9 cellular contexts compared by ENCODE assay signal in genomic region chr2:30448308-30448707, GRCh38. TPM values are rescaled to one million over a fixed set of nuclear protein-coding genes. Genes with fewer than 3 reads are reported as not detected.
DNase-seq lines count a peak whose midpoint lies in the region; ATAC-seq and TF ChIP-seq lines count a peak whose summit lies in the region.
"Had no signal": no experiment of that assay in that cellular context is flagged by ENCODE, and none has a peak within 500 bp of the region (broad histone marks: within the 10 kb centered on the region; RNA-seq: fewer than 3 reads in every experiment).

No MANE protein-coding gene starts in this region.

- peaks cover 31% of the 10 kb centered on the region; the same call in 1 of the 2 replicates for H3K79me2 ChIP-seq in KMS-11 (ENCODE audit: insufficient read depth, low read depth)
- H3K79me2 ChIP-seq in mammary epithelial cell (ENCODE audit: insufficient read depth, low read length) = peaks cover 54% of the 10 kb centered on the region

- H3K4me2 ChIP-seq in KMS-11 (peak overlapping the region; percentile 56), mammary epithelial cell (ENCODE audit: insufficient read depth, low read depth, low read length) (peak overlapping the region; percentile 97)

- H3K27ac ChIP-seq in CD4-positive, CD25-positive, alpha-beta regulatory T cell (ENCODE audit: insufficient read depth, low read length, poor library complexity, severe bottlenecking) = peak overlapping the region; percentile 87
- no peak overlapping the region for H3K27ac ChIP-seq in KMS-11
- no peak overlapping the region for H3K27ac ChIP-seq in mammary epithelial cell (ENCODE audit: insufficient read depth, low read depth, low read length)
- H3K27ac ChIP-seq in adrenal gland = no peak overlapping the region

- ATAC-seq in CD4-positive, CD25-positive, alpha-beta regulatory T cell (ENCODE audit: low read depth in 2 of 2) = no peak
- no peak for ATAC-seq in natural killer cell
- ATAC-seq in GM21717 (IDR thresholded peaks at IDR 0.05; ENCODE audit: unreplicated experiment) = no peak

- H2AFZ ChIP-seq in KMS-11 (ENCODE audit: low read depth) (no peak overlapping the region), mammary epithelial cell (ENCODE audit: low read depth, low read length) (no peak overlapping the region)

- no peak for TF ChIP-seq POLR2A in adrenal gland (IDR thresholded peaks at IDR 0.05)

- CTCF ChIA-PET in mammary epithelial cell (lab: Charles Lee; ENCODE audit: low non-redundant PET) = no interaction called here

- in situ Hi-C loops in mammary epithelial cell (cut with MboI; ENCODE audit: low sequenced_read_pairs in 2 of 2) (no loop called here), GM13976 (cut with MboI; ENCODE audit: low sequenced_read_pairs, unreplicated experiment) (no loop called here)

- no peaks in the 10 kb centered on the region for H3K27me3 ChIP-seq in CD4-positive, CD25-positive, alpha-beta regulatory T cell (ENCODE audit: control insufficient read depth, insufficient read depth, low read length)
- H3K27me3 ChIP-seq in KMS-11 (ENCODE audit: insufficient read depth, low read depth) = no peaks in the 10 kb centered on the region
- no peaks in the 10 kb centered on the region for H3K27me3 ChIP-seq in mammary epithelial cell (ENCODE audit: insufficient read depth, low read length)
- H3K27me3 ChIP-seq in adrenal gland = no peaks in the 10 kb centered on the region

- no peaks in the 10 kb centered on the region for H3K36me3 ChIP-seq in CD4-positive, CD25-positive, alpha-beta regulatory T cell (ENCODE audit: control insufficient read depth, insufficient read depth, low read length)
- H3K36me3 ChIP-seq in KMS-11 (ENCODE audit: insufficient read depth) (no peaks in the 10 kb centered on the region), mammary epithelial cell (ENCODE audit: insufficient read depth, low read length) (no peaks in the 10 kb centered on the region), adrenal gland (replicated peaks in 1 of 2) (no peaks in the 10 kb centered on the region)

- DNase-seq in CD4-positive, CD25-positive, alpha-beta regulatory T cell = no peak
- DNase-seq in mammary epithelial cell (no peak), natural killer cell (no peak), adrenal gland (no peak), NCI-H2107 treated with DMSO at 0.1 percent for 48 hours (lab: John Stamatoyannopoulos, UW; ENCODE audit: unreplicated experiment) (no peak), GM13976 (ENCODE audit: low spot score) (no peak)
- DNase-seq: Right ventricle myocardium superior had no signal

- peaks cover 20 to 59% (median 36%) of the 10 kb centered on the region in 4 donors for H3K4me1 Mint-ChIP-seq in CD4-positive, CD25-positive, alpha-beta regulatory T cell
- H3K4me1 Mint-ChIP-seq in natural killer cell = peaks cover 32 to 39% of the 10 kb centered on the region in 2 donors

- H3K4me3 Mint-ChIP-seq in CD4-positive, CD25-positive, alpha-beta regulatory T cell = peak overlapping the region; percentile 87 to 98 (median 97)
- peak overlapping the region; percentile 98 for H3K4me3 Mint-ChIP-seq in natural killer cell

- H3K27me3 Mint-ChIP-seq in CD4-positive, CD25-positive, alpha-beta regulatory T cell = no peaks in the 10 kb centered on the region
- no peaks in the 10 kb centered on the region for H3K27me3 Mint-ChIP-seq in natural killer cell (ENCODE audit: low read depth in 2 of 2)

- H3K4me1 ChIP-seq in CD4-positive, CD25-positive, alpha-beta regulatory T cell (ENCODE audit: control insufficient read depth, insufficient read depth, low read length, poor library complexity, severe bottlenecking) = peaks cover 21% of the 10 kb centered on the region
- H3K4me1 ChIP-seq in KMS-11 (ENCODE audit: low read depth, poor library complexity, severe bottlenecking) (peaks cover 22% of the 10 kb centered on the region), mammary epithelial cell (ENCODE audit: insufficient read depth, low read length) (peaks cover 18% of the 10 kb centered on the region), adrenal gland (replicated peaks in 1 of 2) (peaks cover 0 to 15% of the 10 kb centered on the region in 2 donors)

- H3K9me3 ChIP-seq in CD4-positive, CD25-positive, alpha-beta regulatory T cell (ENCODE audit: control insufficient read depth in 2 of 2, low read length in 2 of 2) = no peaks in the 10 kb centered on the region
- H3K9me3 ChIP-seq in mammary epithelial cell (replicated peaks; ENCODE audit: insufficient read depth, low read length) (no peaks in the 10 kb centered on the region), adrenal gland (replicated peaks in 1 of 3) (no peaks in the 10 kb centered on the region)

- intact Hi-C loops in mammary epithelial cell (cut with micrococcal nuclease) (loop anchor here (10.0 kb wide), 2 partner anchors 174 to 214 kb away; partner anchors contain the start of gene LBH), natural killer cell (cut with micrococcal nuclease) (loop anchor here (5.0 kb wide), 1 partner anchor 216 kb away; the partner anchor contains the start of gene LBH), adrenal gland (cut with DNase I) (loop anchor here in 1 of 2 donors (10.0 kb wide), 1 partner anchor 214 kb away; the partner anchor contains the start of gene LBH)

- H3K9ac ChIP-seq in KMS-11 (peak overlapping the region; percentile 83; the same call in 1 of the 2 replicates), mammary epithelial cell (ENCODE audit: insufficient read depth, low read length) (no peak overlapping the region)

- H3K27ac Mint-ChIP-seq in CD4-positive, CD25-positive, alpha-beta regulatory T cell = peak overlapping the region in 2 of 3 donors; percentile 97
- peak overlapping the region; percentile 98 for H3K27ac Mint-ChIP-seq in natural killer cell

- no peak for TF ChIP-seq CTCF in KMS-11 (conservative IDR thresholded peaks at IDR 0.05; ENCODE audit: low read depth, low read length)
- TF ChIP-seq CTCF in mammary epithelial cell (conservative IDR thresholded peaks at IDR 0.05 in 1 of 2, IDR thresholded peaks at IDR 0.05 in 1 of 2; ENCODE audit: extremely low read depth in 1 of 2, insufficient read depth in 1 of 2, low read depth in 1 of 2, low read length in 2 of 2) = no peak
- TF ChIP-seq CTCF in natural killer cell (IDR thresholded peaks at IDR 0.05) = no peak
- TF ChIP-seq CTCF in adrenal gland (IDR thresholded peaks at IDR 0.05) = no peak
- TF ChIP-seq CTCF in GM13976 (IDR thresholded peaks at IDR 0.05; ENCODE audit: borderline replicate concordance, control extremely low read depth, extremely low read depth, insufficient read depth, missing control alignments) = no peak

- H3K9me3 Mint-ChIP-seq in CD4-positive, CD25-positive, alpha-beta regulatory T cell = no peaks in the 10 kb centered on the region
- no peaks in the 10 kb centered on the region for H3K9me3 Mint-ChIP-seq in natural killer cell

- WGBS in mammary epithelial cell (ENCODE audit: low coverage, missing lambda C conversion rate) = 100% methylated on average over 4 of the region's 4 CpGs
- WGBS in adrenal gland, 4 donors = 72 to 88% (median 77%) methylated on average over 4 of the region's 4 CpGs

- H3K36me3 Mint-ChIP-seq in CD4-positive, CD25-positive, alpha-beta regulatory T cell = peaks cover 9% of the 10 kb centered on the region
- no peaks in the 10 kb centered on the region for H3K36me3 Mint-ChIP-seq in natural killer cell

- BruUV-seq in mammary epithelial cell (replicated peaks; lab: Mats Ljungman, UMichigan) = TSS peak; percentile 9

- H4K20me1 ChIP-seq in KMS-11 (ENCODE audit: insufficient read depth) (no peaks in the 10 kb centered on the region), mammary epithelial cell (ENCODE audit: insufficient read depth, low read length) (no peaks in the 10 kb centered on the region)

- dilution Hi-C loops in mammary epithelial cell (cut with HindIII; ENCODE audit: low sequenced_read_pairs) = no loop called here

- H3K4me3 ChIP-seq in CD4-positive, CD25-positive, alpha-beta regulatory T cell (ENCODE audit: low read depth, low read length) = peak overlapping the region; percentile 93
- no peak overlapping the region for H3K4me3 ChIP-seq in KMS-11 (IDR thresholded peaks at IDR 0.05; ENCODE audit: insufficient read depth, low read depth, low read length)
- H3K4me3 ChIP-seq in mammary epithelial cell (replicated peaks in 1 of 3; ENCODE audit: insufficient read depth in 1 of 3, low read depth in 2 of 3, low read length in 3 of 3) = peak overlapping the region in 2 of 3 experiments; percentile 74 to 96
- H3K4me3 ChIP-seq in adrenal gland = no peak overlapping the region

RNA-seq across cellular contexts. Expression of gene LCLAT1, which starts 1.3 kb away (rescaled TPM):
- 17.6 TPM for total RNA-seq in CD4-positive, CD25-positive, alpha-beta regulatory T cell
- polyA plus RNA-seq in CD4-positive, CD25-positive, alpha-beta regulatory T cell = 10 to 100 TPM in 1 of 4 donors, 1 to 10 TPM in 3; 4.8 to 25.2 (median 7.6) TPM
- total RNA-seq in mammary epithelial cell = 10 to 100 TPM; 26.4 to 27.8 TPM
- 17.1 TPM for polyA plus RNA-seq in mammary epithelial cell
- polyA minus RNA-seq in mammary epithelial cell = 28.2 TPM
- 10 to 100 TPM; 13.0 to 16.2 (median 14.2) TPM for total RNA-seq in natural killer cell
- total RNA-seq in adrenal gland = 10 to 100 TPM; 11.7 to 23.0 (median 19.7) TPM
- 10 to 100 TPM in 1 of 3 donors, 1 to 10 TPM in 2; 1.9 to 10.7 (median 2.4) TPM for polyA plus RNA-seq in adrenal gland

Comparison
In these comparisons a context has a peak if more than half of its experiments do, and no peak if none do; other contexts are left out.
1. H3K4me3 ChIP-seq: peak in CD4-positive, CD25-positive, alpha-beta regulatory T cell (single experiment) and mammary epithelial cell (2 of 3); none in KMS-11 (single experiment) and adrenal gland (0 of 4).